In genomic region chr1:61011514-61012263, GRCh38 we compare ENCODE assay signal across 19 cellular contexts.
DNase-seq lines count a peak whose midpoint lies in the region; ATAC-seq and TF ChIP-seq lines count a peak whose summit lies in the region.
"Had no signal": no experiment of that assay in that cellular context is flagged by ENCODE, and none has a peak within 500 bp of the region (broad histone marks: within the 10 kb centered on the region; RNA-seq: fewer than 3 reads in every experiment).

No MANE protein-coding gene starts in this region.

- no peak for TF ChIP-seq CTCF in right atrium auricular region (IDR thresholded peaks at IDR 0.05)
- TF ChIP-seq CTCF in sigmoid colon (IDR thresholded peaks at IDR 0.05), result no peak
- TF ChIP-seq CTCF in dorsolateral prefrontal cortex (IDR thresholded peaks at IDR 0.05 in 54 of 56, conservative IDR thresholded peaks at IDR 0.05 in 2 of 56; ENCODE audit: low read depth in 1 of 56, partially characterized antibody in 56 of 56), result no peak

- 71 to 83% methylated on average over 11 of the region's 11 CpGs for WGBS in sigmoid colon, 2 donors

- H3K27me3 ChIP-seq in right atrium auricular region (no peaks in the 10 kb centered on the region), sigmoid colon (no peaks in the 10 kb centered on the region), dorsolateral prefrontal cortex (peaks cover 0 to 4% (median 0%) of the 10 kb centered on the region in 45 donors)
- H3K27me3 ChIP-seq: BLaER1, left lung, Peyer's patch had no signal

- intact Hi-C loops in left cardiac atrium (cut with DNase I) (no loop called here), sigmoid colon (cut with DNase I) (no loop called here), dorsolateral prefrontal cortex (cut with DNase I) (no loop called here)

- H3K9me3 ChIP-seq in right atrium auricular region, result no peaks in the 10 kb centered on the region
- H3K9me3 ChIP-seq in sigmoid colon, result no peaks in the 10 kb centered on the region
- H3K9me3 ChIP-seq: A549, BLaER1, left lung, Peyer's patch, stomach had no signal

- H3K4me3 ChIP-seq in right atrium auricular region, result no peak overlapping the region
- no peak overlapping the region for H3K4me3 ChIP-seq in sigmoid colon
- H3K4me3 ChIP-seq in dorsolateral prefrontal cortex, result no peak overlapping the region
- H3K4me3 ChIP-seq: A549, BLaER1, left lung, Peyer's patch, stomach had no signal

- TF ChIP-seq POLR2A in sigmoid colon (IDR thresholded peaks at IDR 0.05), result no peak

- TF ChIP-seq EP300 in sigmoid colon (IDR thresholded peaks at IDR 0.05), result no peak

- peaks cover 0 to 14% of the 10 kb centered on the region in 2 donors for H3K4me1 ChIP-seq in right atrium auricular region
- peaks cover 0 to 8% (median 0%) of the 10 kb centered on the region in 4 donors for H3K4me1 ChIP-seq in sigmoid colon
- H3K4me1 ChIP-seq: A549, left lung, Peyer's patch had no signal

- H3K36me3 ChIP-seq in right atrium auricular region (no peaks in the 10 kb centered on the region), sigmoid colon (no peaks in the 10 kb centered on the region)
- H3K36me3 ChIP-seq: BLaER1, left lung, Peyer's patch, stomach had no signal

- no peak for ATAC-seq in left cardiac atrium
- ATAC-seq in GM18868 (IDR thresholded peaks at IDR 0.05; ENCODE audit: unreplicated experiment), result no peak
- ATAC-seq: A549, left lung, SK-N-SH treated with all-trans-retinoic acid at 6 μM for 48 hours had no signal

- DNase-seq in left cardiac atrium, result peak; percentile 29
- DNase-seq in right atrium auricular region (ENCODE audit: low spot score), result no peak
- peak; percentile 99 for DNase-seq in NCI-H2029 treated with DMSO at 0.1 percent for 48 hours (lab: John Stamatoyannopoulos, UW)
- DNase-seq in NCI-H748 treated with DMSO at 0.1 percent for 48 hours (lab: John Stamatoyannopoulos, UW), result peak; percentile 99
- DNase-seq in sigmoid colon, result no peak
- DNase-seq in activated CD4-positive, alpha-beta T cell treated with anti-CD3 and anti-CD28 coated beads, Interleukin-2, amount 50 U/mL, for 1 hour, result no peak
- DNase-seq in dorsolateral prefrontal cortex, result no peak
- DNase-seq: activated B cell treated with CpG ODN at 0.5 μM for 24 hours; DMS 273 treated with DMSO at 0.1 percent for 48 hours; effector memory CD4-positive, alpha-beta T cell; left lung; Peyer's patch; small intestine; stimulated activated CD4-positive, alpha-beta T cell treated with anti-CD3 and anti-CD28 coated beads, Interleukin-4, amount 100 ng/mL, for 1 hour; stomach had no signal

- no peak overlapping the region for H3K27ac ChIP-seq in right atrium auricular region
- H3K27ac ChIP-seq in sigmoid colon, result no peak overlapping the region
- H3K27ac ChIP-seq in dorsolateral prefrontal cortex, result no peak overlapping the region
- H3K27ac ChIP-seq: A549, BLaER1, left lung, Peyer's patch, stomach had no signal

Comparison
In these comparisons a context has a peak if more than half of its experiments do, and no peak if none do; other contexts are left out.
1. DNase-seq: peak in left cardiac atrium (single experiment), NCI-H2029 treated with DMSO at 0.1 percent for 48 hours (single experiment) and NCI-H748 treated with DMSO at 0.1 percent for 48 hours (single experiment); none in right atrium auricular region (single experiment), sigmoid colon (single experiment), activated CD4-positive, alpha-beta T cell treated with anti-CD3 and anti-CD28 coated beads, Interleukin-2, amount 50 U/mL, for 1 hour (single experiment) and dorsolateral prefrontal cortex (0 of 10).